Comparison of ENCODE assay signal across 20 cellular contexts in the genomic region with DNA sequence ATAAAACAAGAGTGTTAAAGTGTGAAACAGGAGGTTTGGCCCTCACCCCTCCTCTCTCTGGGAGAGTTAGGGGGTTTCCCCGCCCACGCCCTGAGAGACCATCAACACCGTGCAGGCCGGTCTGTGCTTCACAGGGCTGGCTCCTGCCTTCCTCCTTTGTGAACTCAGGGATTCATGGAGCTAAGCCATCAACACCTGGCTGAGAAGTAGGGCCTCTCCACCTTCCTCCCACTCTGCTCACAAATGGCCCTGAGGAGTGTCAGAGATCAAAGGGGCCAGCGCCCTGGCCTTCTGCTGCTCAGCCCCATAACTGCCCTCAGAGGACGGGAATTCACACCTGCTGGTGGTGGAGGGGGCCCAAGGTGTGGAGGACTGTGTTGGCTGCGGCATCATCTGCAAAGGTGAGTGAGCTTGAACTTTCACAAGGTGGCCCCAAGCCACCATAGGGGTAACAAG.
DNase-seq lines count a peak whose midpoint lies in the region; ATAC-seq, FAIRE-seq and TF ChIP-seq lines count a peak whose summit lies in the region.
"Had no signal": no experiment of that assay in that cellular context is flagged by ENCODE, and none has a peak within 500 bp of the region (broad histone marks: within the 10 kb centered on the region; RNA-seq: fewer than 3 reads in every experiment).

No MANE protein-coding gene starts in this region.

- H3K36me3 ChIP-seq in GM12878 (ENCODE audit: control insufficient read depth in 2 of 2, insufficient read depth in 2 of 2, low read length in 1 of 2) = no peaks in the 10 kb centered on the region
- no peaks in the 10 kb centered on the region for H3K36me3 ChIP-seq in SJCRH30
- H3K36me3 ChIP-seq: tibial artery had no signal

- CTCF ChIA-PET in GM12878 (lab: Yijun Ruan, JAX) = interaction anchor here (0.9 to 2.6 kb wide), 4 partner anchors 11 to 633 kb away, joined by 3 to 37 read pairs (median 14); no protein-coding TSS in a partner anchor

- RAD21 ChIA-PET in GM12878 (lab: Charles Lee; ENCODE audit: unreplicated experiment) = interaction anchor here (1.0 to 2.5 kb wide), 6 partner anchors 10 to 52 kb away, joined by 5 to 30 read pairs (median 10); no protein-coding TSS in a partner anchor

- no peaks in the 10 kb centered on the region for H4K20me1 ChIP-seq in GM12878 (ENCODE audit: control insufficient read depth, insufficient read depth)

- H3K27me3 ChIP-seq in GM12878 (replicated peaks in 1 of 2; ENCODE audit: control insufficient read depth in 2 of 2, insufficient read depth in 2 of 2, low read length in 1 of 2) = no peaks in the 10 kb centered on the region
- peaks cover 18% of the 10 kb centered on the region for H3K27me3 ChIP-seq in SJCRH30

- ATAC-seq in GM21529 (IDR thresholded peaks at IDR 0.05; ENCODE audit: unreplicated experiment) = peak; percentile 50
- ATAC-seq in GM12878 = peak; percentile 80

- H3K4me1 ChIP-seq in GM12878 (ENCODE audit: control insufficient read depth, insufficient read depth, low read length) (peaks cover 14% of the 10 kb centered on the region), SJCRH30 (peaks cover 3% of the 10 kb centered on the region; the same call in 1 of the 2 replicates)
- H3K4me1 ChIP-seq: tibial artery had no signal

- no peak for TF ChIP-seq RAD21 in GM12878 (IDR thresholded peaks at IDR 0.05; ENCODE audit: insufficient read depth, low read depth, low read length)

- H3K79me2 ChIP-seq in GM12878 (ENCODE audit: control insufficient read depth, insufficient read depth, low read length) = no peaks in the 10 kb centered on the region

- no peak for TF ChIP-seq CTCF in GM12878 (IDR thresholded peaks at IDR 0.05 in 2 of 3, conservative IDR thresholded peaks at IDR 0.05 in 1 of 3; ENCODE audit: control insufficient read depth in 2 of 3, extremely low read depth in 1 of 3, insufficient read depth in 1 of 3, low read depth in 3 of 3, low read length in 3 of 3)

- no peak overlapping the region for H3K9ac ChIP-seq in GM12878 (ENCODE audit: control insufficient read depth, insufficient read depth, low read length)
- H3K9ac ChIP-seq: SK-N-SH had no signal

- peak; percentile 44 for DNase-seq in DMS53 (lab: John Stamatoyannopoulos, UW)
- DNase-seq in DMS53 treated with DMSO at 0.1 percent for 48 hours (lab: John Stamatoyannopoulos, UW; ENCODE audit: unreplicated experiment) = no peak
- DNase-seq in GM12878 (ENCODE audit: low read depth, low spot score) = peak; percentile 30
- DNase-seq in stimulated activated CD8-positive, alpha-beta memory T cell treated with anti-CD3 and anti-CD28 coated beads, Interleukin-4, amount 100 ng/mL, for 24 hours (ENCODE audit: low read depth) = peak; percentile 22
- no peak for DNase-seq in activated CD4-positive, alpha-beta T cell treated with anti-CD3 and anti-CD28 coated beads, Interleukin-2, amount 50 U/mL, for 1 hour
- DNase-seq in MV-4-11 (lab: John Stamatoyannopoulos, UW) = no peak
- no peak for DNase-seq in SJCRH30
- DNase-seq: activated CD4-positive, alpha-beta T cell treated with anti-CD3 and anti-CD28 coated beads for 4 hours; activated T-cell treated with anti-CD3 and anti-CD28 coated beads, Interleukin-2, amount 50 U/mL, for 72 hours; amygdala; DND-41; foreskin melanocyte; NCI-H2029; NCI-H526; PC-9; SK-N-SH; stimulated activated CD4-positive, alpha-beta T cell treated with anti-CD3 and anti-CD28 coated beads, Interleukin-15, amount 100 ng/mL, for 24 hours; tibial artery had no signal

- no peak for FAIRE-seq in GM12878 (lab: Jason Lieb, UNC)

- no peak for TF ChIP-seq POLR2A in GM12878 (IDR thresholded peaks at IDR 0.05; ENCODE audit: low read depth, low read length)

- H3K9me3 ChIP-seq in GM12878 (replicated peaks; ENCODE audit: control insufficient read depth, insufficient read depth, low read length) (peaks cover 5% of the 10 kb centered on the region; the same call in 1 of the 3 replicates), SJCRH30 (replicated peaks) (no peaks in the 10 kb centered on the region)
- H3K9me3 ChIP-seq: SK-N-SH, tibial artery had no signal

- in situ Hi-C loops in GM12878 (cut with MboI) = no loop called here

- H3K4me2 ChIP-seq in GM12878 (ENCODE audit: control insufficient read depth, insufficient read depth) = peak overlapping the region; percentile 22
- H3K4me2 ChIP-seq: PC-9, SK-N-SH had no signal

- peak; percentile 32 to 51; a peak in 1 of 4 replicates for TF ChIP-seq EP300 in GM12878 (IDR thresholded peaks at IDR 0.05; ENCODE audit: borderline replicate concordance in 1 of 2, control insufficient read depth in 1 of 2, low read depth in 2 of 2, low read length in 2 of 2)

- H3K27ac ChIP-seq in GM12878 (ENCODE audit: control insufficient read depth, insufficient read depth) (no peak overlapping the region), SJCRH30 (no peak overlapping the region)
- H3K27ac ChIP-seq: 22Rv1, PC-9, tibial artery had no signal

- WGBS in GM12878 (ENCODE audit: insufficient coverage, insufficient replicate concordance, low lambda C conversion rate, missing lambda C conversion rate) = 9% methylated on average over 7 of the region's 7 CpGs

- peak overlapping the region; percentile 1; the same call in 1 of the 2 replicates for H2AFZ ChIP-seq in GM12878 (ENCODE audit: control insufficient read depth, low read depth, low read length)
- H2AFZ ChIP-seq: PC-9 had no signal

- POLR2A ChIA-PET in GM12878 (lab: Charles Lee) = interaction anchor here (1.6 to 2.9 kb wide), 2 partner anchors 10 to 53 kb away, joined by 6 to 20 read pairs; no protein-coding TSS in a partner anchor

- H3K4me3 ChIP-seq in GM12878 = no peak overlapping the region
- no peak overlapping the region for H3K4me3 ChIP-seq in SJCRH30
- H3K4me3 ChIP-seq: PC-9, tibial artery had no signal

- BruUV-seq in GM12878 (replicated peaks; lab: Mats Ljungman, UMichigan) = no TSS peak

- intact Hi-C loops in GM12878 (cut with micrococcal nuclease; ENCODE audit: unreplicated experiment) = no loop called here

- SMC1A ChIA-PET in GM12878 (lab: Charles Lee; ENCODE audit: uncharacterized antibody, unreplicated experiment) = interaction anchor here (0.8 to 2.1 kb wide), 15 partner anchors 8 to 176 kb away, joined by 3 to 22 read pairs (median 4); no protein-coding TSS in a partner anchor

TF ChIP-seq in GM12878, 131 proteins besides CTCF, POLR2A, EP300 and RAD21 (continues in another document):
- TF ChIP-seq, protein P1, sequence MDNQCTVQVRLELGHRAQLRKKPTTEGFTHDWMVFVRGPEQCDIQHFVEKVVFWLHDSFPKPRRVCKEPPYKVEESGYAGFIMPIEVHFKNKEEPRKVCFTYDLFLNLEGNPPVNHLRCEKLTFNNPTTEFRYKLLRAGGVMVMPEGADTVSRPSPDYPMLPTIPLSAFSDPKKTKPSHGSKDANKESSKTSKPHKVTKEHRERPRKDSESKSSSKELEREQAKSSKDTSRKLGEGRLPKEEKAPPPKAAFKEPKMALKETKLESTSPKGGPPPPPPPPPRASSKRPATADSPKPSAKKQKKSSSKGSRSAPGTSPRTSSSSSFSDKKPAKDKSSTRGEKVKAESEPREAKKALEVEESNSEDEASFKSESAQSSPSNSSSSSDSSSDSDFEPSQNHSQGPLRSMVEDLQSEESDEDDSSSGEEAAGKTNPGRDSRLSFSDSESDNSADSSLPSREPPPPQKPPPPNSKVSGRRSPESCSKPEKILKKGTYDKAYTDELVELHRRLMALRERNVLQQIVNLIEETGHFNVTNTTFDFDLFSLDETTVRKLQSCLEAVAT (IDR thresholded peaks at IDR 0.05) = no peak
- TF ChIP-seq CREB1 (IDR thresholded peaks at IDR 0.05; ENCODE audit: low read depth) (no peak), BACH1 (IDR thresholded peaks at IDR 0.05; ENCODE audit: borderline replicate concordance) (0 out of 2 replicates have a peak, but pooled peaks have one; percentile 16), MTA2 (IDR thresholded peaks at IDR 0.05; ENCODE audit: low read depth) (peak; percentile 84), ZBED1 (IDR thresholded peaks at IDR 0.05; ENCODE audit: borderline replicate concordance) (no peak), TARDBP (IDR thresholded peaks at IDR 0.05; ENCODE audit: borderline replicate concordance) (no peak), BMI1 (IDR thresholded peaks at IDR 0.05; ENCODE audit: borderline replicate concordance) (peak; percentile 58; the same call in 1 of the 2 replicates), POU2F2 (IDR thresholded peaks at IDR 0.05; ENCODE audit: borderline replicate concordance, low read depth, low read length) (0 out of 3 replicates have a peak, but pooled peaks have one; percentile 16)
- TF ChIP-seq, protein P2, sequence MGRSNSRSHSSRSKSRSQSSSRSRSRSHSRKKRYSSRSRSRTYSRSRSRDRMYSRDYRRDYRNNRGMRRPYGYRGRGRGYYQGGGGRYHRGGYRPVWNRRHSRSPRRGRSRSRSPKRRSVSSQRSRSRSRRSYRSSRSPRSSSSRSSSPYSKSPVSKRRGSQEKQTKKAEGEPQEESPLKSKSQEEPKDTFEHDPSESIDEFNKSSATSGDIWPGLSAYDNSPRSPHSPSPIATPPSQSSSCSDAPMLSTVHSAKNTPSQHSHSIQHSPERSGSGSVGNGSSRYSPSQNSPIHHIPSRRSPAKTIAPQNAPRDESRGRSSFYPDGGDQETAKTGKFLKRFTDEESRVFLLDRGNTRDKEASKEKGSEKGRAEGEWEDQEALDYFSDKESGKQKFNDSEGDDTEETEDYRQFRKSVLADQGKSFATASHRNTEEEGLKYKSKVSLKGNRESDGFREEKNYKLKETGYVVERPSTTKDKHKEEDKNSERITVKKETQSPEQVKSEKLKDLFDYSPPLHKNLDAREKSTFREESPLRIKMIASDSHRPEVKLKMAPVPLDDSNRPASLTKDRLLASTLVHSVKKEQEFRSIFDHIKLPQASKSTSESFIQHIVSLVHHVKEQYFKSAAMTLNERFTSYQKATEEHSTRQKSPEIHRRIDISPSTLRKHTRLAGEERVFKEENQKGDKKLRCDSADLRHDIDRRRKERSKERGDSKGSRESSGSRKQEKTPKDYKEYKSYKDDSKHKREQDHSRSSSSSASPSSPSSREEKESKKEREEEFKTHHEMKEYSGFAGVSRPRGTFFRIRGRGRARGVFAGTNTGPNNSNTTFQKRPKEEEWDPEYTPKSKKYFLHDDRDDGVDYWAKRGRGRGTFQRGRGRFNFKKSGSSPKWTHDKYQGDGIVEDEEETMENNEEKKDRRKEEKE (IDR thresholded peaks at IDR 0.05) = no peak
- TF ChIP-seq, protein P3, sequence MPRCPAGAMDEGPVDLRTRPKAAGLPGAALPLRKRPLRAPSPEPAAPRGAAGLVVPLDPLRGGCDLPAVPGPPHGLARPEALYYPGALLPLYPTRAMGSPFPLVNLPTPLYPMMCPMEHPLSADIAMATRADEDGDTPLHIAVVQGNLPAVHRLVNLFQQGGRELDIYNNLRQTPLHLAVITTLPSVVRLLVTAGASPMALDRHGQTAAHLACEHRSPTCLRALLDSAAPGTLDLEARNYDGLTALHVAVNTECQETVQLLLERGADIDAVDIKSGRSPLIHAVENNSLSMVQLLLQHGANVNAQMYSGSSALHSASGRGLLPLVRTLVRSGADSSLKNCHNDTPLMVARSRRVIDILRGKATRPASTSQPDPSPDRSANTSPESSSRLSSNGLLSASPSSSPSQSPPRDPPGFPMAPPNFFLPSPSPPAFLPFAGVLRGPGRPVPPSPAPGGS (IDR thresholded peaks at IDR 0.05; ENCODE audit: borderline replicate concordance, insufficient read depth, low read depth, low read length, poor library complexity, severe bottlenecking) = peak; percentile 44

Comparison
In these comparisons a context has a peak if more than half of its experiments do, and no peak if none do; other contexts are left out.
1. DNase-seq: peak in DMS53 (single experiment), GM12878 (single experiment) and stimulated activated CD8-positive, alpha-beta memory T cell treated with anti-CD3 and anti-CD28 coated beads, Interleukin-4, amount 100 ng/mL, for 24 hours (single experiment); none in DMS53 treated with DMSO at 0.1 percent for 48 hours (single experiment), activated CD4-positive, alpha-beta T cell treated with anti-CD3 and anti-CD28 coated beads, Interleukin-2, amount 50 U/mL, for 1 hour (single experiment), MV-4-11 (single experiment) and SJCRH30 (0 of 2).